Comparison of ENCODE assay signal across 1 cellular context in the genomic region with DNA sequence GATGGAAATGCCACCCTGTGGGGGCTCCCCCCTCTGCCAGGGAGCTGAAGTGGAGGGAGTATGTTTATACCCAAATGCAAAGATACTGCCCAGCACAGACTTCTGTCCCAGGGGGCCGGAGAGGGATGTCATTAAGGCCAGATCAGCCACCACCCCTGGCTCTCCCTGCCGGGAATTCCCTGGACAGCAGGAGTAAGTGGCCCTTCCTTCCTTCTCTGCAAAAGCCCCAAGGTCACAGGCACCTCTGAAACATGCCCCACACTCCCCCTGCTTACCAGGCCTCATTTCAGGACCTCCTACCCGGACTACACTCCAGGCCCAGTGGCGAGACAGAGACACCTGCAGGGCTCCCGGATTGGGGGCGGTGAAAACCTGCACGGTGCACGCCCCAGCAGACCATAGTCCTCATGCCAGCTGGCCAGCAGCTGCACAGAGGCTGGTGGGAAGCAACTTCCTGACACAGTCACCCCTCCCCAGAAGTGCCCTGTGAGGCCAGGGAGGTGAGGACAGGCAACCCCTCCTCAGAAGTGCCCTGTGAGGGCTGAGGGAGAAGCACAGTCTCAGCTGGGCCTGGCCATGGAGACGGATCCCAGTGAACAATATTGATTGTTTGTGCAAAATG.
TF ChIP-seq lines count a peak whose summit lies in the region.

No MANE protein-coding gene starts in this region.

TF ChIP-seq in HepG2, 621 proteins besides CTCF, POLR2A, EP300 and RAD21:
- TF ChIP-seq PCBP1 (IDR thresholded peaks at IDR 0.05; ENCODE audit: borderline replicate concordance, low read depth, low read length) (no peak), MLLT10 (CRISPR knock-in tag; IDR thresholded peaks at IDR 0.05) (no peak), IKZF4 (CRISPR knock-in tag; IDR thresholded peaks at IDR 0.05; ENCODE audit: borderline replicate concordance, low read depth, not compliant biosample characterization) (no peak), ZNF776 (CRISPR knock-in tag; IDR thresholded peaks at IDR 0.05) (no peak), GPN1 (CRISPR knock-in tag; IDR thresholded peaks at IDR 0.05; ENCODE audit: borderline replicate concordance) (no peak), FOXJ3 (CRISPR knock-in tag; IDR thresholded peaks at IDR 0.05; ENCODE audit: borderline replicate concordance) (no peak), NR2F1 (CRISPR knock-in tag; IDR thresholded peaks at IDR 0.05) (no peak)
- TF ChIP-seq, protein P1, sequence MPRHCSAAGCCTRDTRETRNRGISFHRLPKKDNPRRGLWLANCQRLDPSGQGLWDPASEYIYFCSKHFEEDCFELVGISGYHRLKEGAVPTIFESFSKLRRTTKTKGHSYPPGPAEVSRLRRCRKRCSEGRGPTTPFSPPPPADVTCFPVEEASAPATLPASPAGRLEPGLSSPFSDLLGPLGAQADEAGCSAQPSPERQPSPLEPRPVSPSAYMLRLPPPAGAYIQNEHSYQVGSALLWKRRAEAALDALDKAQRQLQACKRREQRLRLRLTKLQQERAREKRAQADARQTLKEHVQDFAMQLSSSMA (CRISPR knock-in tag; IDR thresholded peaks at IDR 0.05): no peak
- TF ChIP-seq, protein P2, sequence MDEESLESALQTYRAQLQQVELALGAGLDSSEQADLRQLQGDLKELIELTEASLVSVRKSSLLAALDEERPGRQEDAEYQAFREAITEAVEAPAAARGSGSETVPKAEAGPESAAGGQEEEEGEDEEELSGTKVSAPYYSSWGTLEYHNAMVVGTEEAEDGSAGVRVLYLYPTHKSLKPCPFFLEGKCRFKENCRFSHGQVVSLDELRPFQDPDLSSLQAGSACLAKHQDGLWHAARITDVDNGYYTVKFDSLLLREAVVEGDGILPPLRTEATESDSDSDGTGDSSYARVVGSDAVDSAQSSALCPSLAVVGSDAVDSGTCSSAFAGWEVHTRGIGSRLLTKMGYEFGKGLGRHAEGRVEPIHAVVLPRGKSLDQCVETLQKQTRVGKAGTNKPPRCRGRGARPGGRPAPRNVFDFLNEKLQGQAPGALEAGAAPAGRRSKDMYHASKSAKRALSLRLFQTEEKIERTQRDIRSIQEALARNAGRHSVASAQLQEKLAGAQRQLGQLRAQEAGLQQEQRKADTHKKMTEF (CRISPR knock-in tag; IDR thresholded peaks at IDR 0.05): no peak
- TF ChIP-seq, protein P3, sequence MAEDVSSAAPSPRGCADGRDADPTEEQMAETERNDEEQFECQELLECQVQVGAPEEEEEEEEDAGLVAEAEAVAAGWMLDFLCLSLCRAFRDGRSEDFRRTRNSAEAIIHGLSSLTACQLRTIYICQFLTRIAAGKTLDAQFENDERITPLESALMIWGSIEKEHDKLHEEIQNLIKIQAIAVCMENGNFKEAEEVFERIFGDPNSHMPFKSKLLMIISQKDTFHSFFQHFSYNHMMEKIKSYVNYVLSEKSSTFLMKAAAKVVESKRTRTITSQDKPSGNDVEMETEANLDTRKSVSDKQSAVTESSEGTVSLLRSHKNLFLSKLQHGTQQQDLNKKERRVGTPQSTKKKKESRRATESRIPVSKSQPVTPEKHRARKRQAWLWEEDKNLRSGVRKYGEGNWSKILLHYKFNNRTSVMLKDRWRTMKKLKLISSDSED (CRISPR knock-in tag; IDR thresholded peaks at IDR 0.05): no peak
- TF ChIP-seq, protein P4, sequence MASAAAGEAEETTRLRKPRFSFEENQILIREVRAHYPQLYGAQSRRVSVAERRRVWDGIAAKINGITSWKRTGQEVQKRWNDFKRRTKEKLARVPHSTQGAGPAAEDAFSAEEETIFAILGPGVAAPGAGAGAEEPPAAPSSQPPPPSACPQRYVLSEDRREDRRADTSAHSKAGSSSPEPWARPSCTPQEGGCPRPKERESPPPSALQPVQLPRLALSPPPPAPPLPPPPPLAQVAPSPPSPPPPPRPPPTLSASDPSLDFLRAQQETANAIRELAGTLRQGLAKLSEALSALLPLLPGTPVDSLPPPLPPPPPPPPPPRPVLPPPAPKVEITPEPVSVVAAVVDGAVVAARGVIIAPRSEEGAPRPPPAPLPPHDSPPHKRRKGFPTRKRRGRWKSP (CRISPR knock-in tag; IDR thresholded peaks at IDR 0.05): no peak
- TF ChIP-seq, protein P5, sequence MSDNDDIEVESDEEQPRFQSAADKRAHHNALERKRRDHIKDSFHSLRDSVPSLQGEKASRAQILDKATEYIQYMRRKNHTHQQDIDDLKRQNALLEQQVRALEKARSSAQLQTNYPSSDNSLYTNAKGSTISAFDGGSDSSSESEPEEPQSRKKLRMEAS (IDR thresholded peaks at IDR 0.05): no peak
